In genomic region chr5:57302164-57302563, GRCh38 we compare ENCODE assay signal across 1 cellular context.
TF ChIP-seq lines count a peak whose summit lies in the region.

No MANE protein-coding gene starts in this region.

TF ChIP-seq in HCT116, 20 proteins besides CTCF, POLR2A, EP300 and RAD21 (continued from another document):
- TF ChIP-seq ELF1 (IDR thresholded peaks at IDR 0.05; ENCODE audit: borderline replicate concordance, low read depth): no peak
- TF ChIP-seq, protein P1, sequence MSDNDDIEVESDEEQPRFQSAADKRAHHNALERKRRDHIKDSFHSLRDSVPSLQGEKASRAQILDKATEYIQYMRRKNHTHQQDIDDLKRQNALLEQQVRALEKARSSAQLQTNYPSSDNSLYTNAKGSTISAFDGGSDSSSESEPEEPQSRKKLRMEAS (IDR thresholded peaks at IDR 0.05): peak; percentile 86
- TF ChIP-seq EGR1 (IDR thresholded peaks at IDR 0.05; ENCODE audit: low read depth): 0 out of 2 replicates have a peak, but pooled peaks have one; percentile 7
- TF ChIP-seq JUND (IDR thresholded peaks at IDR 0.05): peak; percentile 88
- TF ChIP-seq YY1 (IDR thresholded peaks at IDR 0.05; ENCODE audit: extremely low read depth, insufficient replicate concordance, low read depth, low read length): no peak
- TF ChIP-seq SP1 (IDR thresholded peaks at IDR 0.05; ENCODE audit: low read depth): peak; percentile 79
- TF ChIP-seq ZFX (IDR thresholded peaks at IDR 0.05): no peak
- no peak for TF ChIP-seq EZH2phosphoT487 (IDR thresholded peaks at IDR 0.05; ENCODE audit: borderline replicate concordance)
- peak; percentile 61; the same call in 1 of the 2 replicates for TF ChIP-seq SRF (IDR thresholded peaks at IDR 0.05; ENCODE audit: low read depth)
- no peak for TF ChIP-seq EZH2 (IDR thresholded peaks at IDR 0.05)
- TF ChIP-seq ZBTB33 (IDR thresholded peaks at IDR 0.05; ENCODE audit: extremely low read depth, insufficient replicate concordance, low read length): peak; percentile 77
